In the genomic region with DNA sequence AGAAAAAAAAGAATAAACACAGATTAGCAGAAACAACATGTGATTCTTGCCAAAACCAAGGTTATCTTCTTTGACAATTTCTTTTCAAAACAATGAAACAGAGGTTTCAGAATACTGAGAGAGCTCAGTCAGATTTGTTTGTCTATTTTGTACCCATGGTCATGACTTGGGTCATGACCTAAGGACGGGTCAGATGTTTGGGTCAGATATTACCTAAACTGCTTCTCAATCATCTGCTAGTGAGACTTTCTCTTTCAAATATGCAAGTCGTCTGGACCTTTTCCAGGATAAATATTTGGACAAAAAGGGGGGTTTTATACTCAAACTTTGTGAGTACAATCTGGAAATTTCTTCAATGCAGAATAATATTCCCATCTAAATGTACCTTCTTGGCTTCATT, we compare ENCODE assay signal across 27 cellular contexts.
"Had no signal": no experiment of that assay in that cellular context is flagged by ENCODE, and none has a peak within 500 bp of the region (broad histone marks: within the 10 kb centered on the region; RNA-seq: fewer than 3 reads in every experiment).

No MANE protein-coding gene starts in this region.

- H3K27ac ChIP-seq: colonic mucosa, coronary artery, dorsolateral prefrontal cortex, epithelial cell of prostate, esophagus muscularis mucosa, esophagus squamous epithelium, foreskin keratinocyte, gastrocnemius medialis, gastroesophageal sphincter, heart left ventricle, heart right ventricle had no signal

- DNase-seq: colonic mucosa; cortex of kidney; dermis blood vessel endothelial cell; dorsolateral prefrontal cortex; effector CD4-positive, alpha-beta T cell; effector CD8-positive, alpha-beta T cell; effector memory CD4-positive, alpha-beta T cell; effector memory CD8-positive, alpha-beta T cell; endodermal cell; erythroblast; esophagus squamous epithelium; foreskin fibroblast; foreskin keratinocyte; gastrocnemius medialis; glutamatergic neuron; head of caudate nucleus; heart left ventricle; heart right ventricle had no signal

- ATAC-seq: effector memory CD8-positive, alpha-beta T cell; esophagus mucosa; foreskin keratinocyte; gastrocnemius medialis; gastroesophageal sphincter; heart left ventricle; heart right ventricle had no signal

- H3K27me3 ChIP-seq: colonic mucosa, dorsolateral prefrontal cortex, esophagus muscularis mucosa, esophagus squamous epithelium, foreskin keratinocyte, gastrocnemius medialis, gastroesophageal sphincter, heart left ventricle, heart right ventricle had no signal

- FAIRE-seq: colon, endometrium, endothelial cell of umbilical vein, frontal cortex had no signal

- H3K4me3 ChIP-seq: colonic mucosa, coronary artery, dorsolateral prefrontal cortex, esophagus muscularis mucosa, esophagus squamous epithelium, gastrocnemius medialis, gastroesophageal sphincter, heart left ventricle, heart right ventricle had no signal

- H3K36me3 ChIP-seq: colonic mucosa, esophagus muscularis mucosa, esophagus squamous epithelium, gastrocnemius medialis, gastroesophageal sphincter, heart left ventricle, heart right ventricle had no signal

- H3K9me3 ChIP-seq: colonic mucosa, esophagus muscularis mucosa, esophagus squamous epithelium, gastrocnemius medialis, gastroesophageal sphincter had no signal

- H3K4me1 ChIP-seq: colonic mucosa, esophagus muscularis mucosa, esophagus squamous epithelium, foreskin keratinocyte, gastrocnemius medialis, gastroesophageal sphincter, heart left ventricle, heart right ventricle had no signal
